ENCODE assay signal across 1 cellular context in the genomic region with DNA sequence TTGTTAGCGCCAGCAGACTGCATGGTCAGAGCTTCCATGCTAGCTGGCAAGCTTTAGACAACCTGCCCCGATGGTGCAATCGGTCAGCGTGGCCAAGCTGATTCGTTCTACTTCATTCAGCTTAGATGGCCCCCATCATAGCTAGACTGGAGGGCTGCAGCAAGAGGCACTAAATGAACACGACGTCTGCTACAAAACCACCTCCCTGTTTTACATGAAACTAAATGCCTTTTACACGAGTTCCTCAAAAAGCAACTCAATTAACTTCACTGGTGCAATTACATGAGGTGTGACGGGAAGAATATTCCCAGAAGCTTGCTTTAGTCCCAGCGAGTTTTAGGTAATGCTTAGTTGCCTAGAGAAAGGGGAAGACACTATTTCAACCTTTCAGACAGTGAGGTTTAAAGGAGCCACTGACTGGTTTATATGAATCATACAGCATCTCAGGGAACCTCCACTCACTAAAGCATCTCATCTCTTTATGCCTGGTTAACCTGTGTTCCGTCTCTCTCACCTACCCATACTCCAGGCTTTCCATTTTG.
TF ChIP-seq lines count a peak whose summit lies in the region.

No MANE protein-coding gene starts in this region.

TF ChIP-seq in H1, 55 proteins besides CTCF, POLR2A, EP300 and RAD21:
- TF ChIP-seq CBX8 (IDR thresholded peaks at IDR 0.05; ENCODE audit: borderline replicate concordance, low read depth, low read length) (no peak), KDM5A (IDR thresholded peaks at IDR 0.05; ENCODE audit: low read length) (no peak), EGR1 (IDR thresholded peaks at IDR 0.05; ENCODE audit: borderline replicate concordance, low read depth, low read length) (no peak), CEBPB (IDR thresholded peaks at IDR 0.05; ENCODE audit: low read depth, low read length) (no peak), POLR2AphosphoS5 (IDR thresholded peaks at IDR 0.05; ENCODE audit: low read depth, low read length) (no peak), BCL11A (IDR thresholded peaks at IDR 0.05; ENCODE audit: low read depth in 2 of 2, low read length in 2 of 2) (no peak), TAF1 (IDR thresholded peaks at IDR 0.05; ENCODE audit: low read depth, low read length) (no peak), RXRA (IDR thresholded peaks at IDR 0.05; ENCODE audit: insufficient read depth, low read depth, low read length) (no peak), PHF8 (conservative IDR thresholded peaks at IDR 0.05; ENCODE audit: low read depth, low read length) (no peak), YY1 (IDR thresholded peaks at IDR 0.05; ENCODE audit: low read depth, low read length) (no peak), JUN (IDR thresholded peaks at IDR 0.05; ENCODE audit: low read depth, low read length) (no peak), ATF2 (IDR thresholded peaks at IDR 0.05; ENCODE audit: low read length) (no peak), SIN3A (conservative IDR thresholded peaks at IDR 0.05 in 1 of 2, IDR thresholded peaks at IDR 0.05 in 1 of 2; ENCODE audit: low read depth in 1 of 2, low read length in 2 of 2) (no peak), NANOG (IDR thresholded peaks at IDR 0.05; ENCODE audit: insufficient read depth, low read depth, low read length, poor library complexity, severe bottlenecking) (no peak), CHD1 (IDR thresholded peaks at IDR 0.05; ENCODE audit: low read depth, low read length) (no peak)
- TF ChIP-seq, protein P1, sequence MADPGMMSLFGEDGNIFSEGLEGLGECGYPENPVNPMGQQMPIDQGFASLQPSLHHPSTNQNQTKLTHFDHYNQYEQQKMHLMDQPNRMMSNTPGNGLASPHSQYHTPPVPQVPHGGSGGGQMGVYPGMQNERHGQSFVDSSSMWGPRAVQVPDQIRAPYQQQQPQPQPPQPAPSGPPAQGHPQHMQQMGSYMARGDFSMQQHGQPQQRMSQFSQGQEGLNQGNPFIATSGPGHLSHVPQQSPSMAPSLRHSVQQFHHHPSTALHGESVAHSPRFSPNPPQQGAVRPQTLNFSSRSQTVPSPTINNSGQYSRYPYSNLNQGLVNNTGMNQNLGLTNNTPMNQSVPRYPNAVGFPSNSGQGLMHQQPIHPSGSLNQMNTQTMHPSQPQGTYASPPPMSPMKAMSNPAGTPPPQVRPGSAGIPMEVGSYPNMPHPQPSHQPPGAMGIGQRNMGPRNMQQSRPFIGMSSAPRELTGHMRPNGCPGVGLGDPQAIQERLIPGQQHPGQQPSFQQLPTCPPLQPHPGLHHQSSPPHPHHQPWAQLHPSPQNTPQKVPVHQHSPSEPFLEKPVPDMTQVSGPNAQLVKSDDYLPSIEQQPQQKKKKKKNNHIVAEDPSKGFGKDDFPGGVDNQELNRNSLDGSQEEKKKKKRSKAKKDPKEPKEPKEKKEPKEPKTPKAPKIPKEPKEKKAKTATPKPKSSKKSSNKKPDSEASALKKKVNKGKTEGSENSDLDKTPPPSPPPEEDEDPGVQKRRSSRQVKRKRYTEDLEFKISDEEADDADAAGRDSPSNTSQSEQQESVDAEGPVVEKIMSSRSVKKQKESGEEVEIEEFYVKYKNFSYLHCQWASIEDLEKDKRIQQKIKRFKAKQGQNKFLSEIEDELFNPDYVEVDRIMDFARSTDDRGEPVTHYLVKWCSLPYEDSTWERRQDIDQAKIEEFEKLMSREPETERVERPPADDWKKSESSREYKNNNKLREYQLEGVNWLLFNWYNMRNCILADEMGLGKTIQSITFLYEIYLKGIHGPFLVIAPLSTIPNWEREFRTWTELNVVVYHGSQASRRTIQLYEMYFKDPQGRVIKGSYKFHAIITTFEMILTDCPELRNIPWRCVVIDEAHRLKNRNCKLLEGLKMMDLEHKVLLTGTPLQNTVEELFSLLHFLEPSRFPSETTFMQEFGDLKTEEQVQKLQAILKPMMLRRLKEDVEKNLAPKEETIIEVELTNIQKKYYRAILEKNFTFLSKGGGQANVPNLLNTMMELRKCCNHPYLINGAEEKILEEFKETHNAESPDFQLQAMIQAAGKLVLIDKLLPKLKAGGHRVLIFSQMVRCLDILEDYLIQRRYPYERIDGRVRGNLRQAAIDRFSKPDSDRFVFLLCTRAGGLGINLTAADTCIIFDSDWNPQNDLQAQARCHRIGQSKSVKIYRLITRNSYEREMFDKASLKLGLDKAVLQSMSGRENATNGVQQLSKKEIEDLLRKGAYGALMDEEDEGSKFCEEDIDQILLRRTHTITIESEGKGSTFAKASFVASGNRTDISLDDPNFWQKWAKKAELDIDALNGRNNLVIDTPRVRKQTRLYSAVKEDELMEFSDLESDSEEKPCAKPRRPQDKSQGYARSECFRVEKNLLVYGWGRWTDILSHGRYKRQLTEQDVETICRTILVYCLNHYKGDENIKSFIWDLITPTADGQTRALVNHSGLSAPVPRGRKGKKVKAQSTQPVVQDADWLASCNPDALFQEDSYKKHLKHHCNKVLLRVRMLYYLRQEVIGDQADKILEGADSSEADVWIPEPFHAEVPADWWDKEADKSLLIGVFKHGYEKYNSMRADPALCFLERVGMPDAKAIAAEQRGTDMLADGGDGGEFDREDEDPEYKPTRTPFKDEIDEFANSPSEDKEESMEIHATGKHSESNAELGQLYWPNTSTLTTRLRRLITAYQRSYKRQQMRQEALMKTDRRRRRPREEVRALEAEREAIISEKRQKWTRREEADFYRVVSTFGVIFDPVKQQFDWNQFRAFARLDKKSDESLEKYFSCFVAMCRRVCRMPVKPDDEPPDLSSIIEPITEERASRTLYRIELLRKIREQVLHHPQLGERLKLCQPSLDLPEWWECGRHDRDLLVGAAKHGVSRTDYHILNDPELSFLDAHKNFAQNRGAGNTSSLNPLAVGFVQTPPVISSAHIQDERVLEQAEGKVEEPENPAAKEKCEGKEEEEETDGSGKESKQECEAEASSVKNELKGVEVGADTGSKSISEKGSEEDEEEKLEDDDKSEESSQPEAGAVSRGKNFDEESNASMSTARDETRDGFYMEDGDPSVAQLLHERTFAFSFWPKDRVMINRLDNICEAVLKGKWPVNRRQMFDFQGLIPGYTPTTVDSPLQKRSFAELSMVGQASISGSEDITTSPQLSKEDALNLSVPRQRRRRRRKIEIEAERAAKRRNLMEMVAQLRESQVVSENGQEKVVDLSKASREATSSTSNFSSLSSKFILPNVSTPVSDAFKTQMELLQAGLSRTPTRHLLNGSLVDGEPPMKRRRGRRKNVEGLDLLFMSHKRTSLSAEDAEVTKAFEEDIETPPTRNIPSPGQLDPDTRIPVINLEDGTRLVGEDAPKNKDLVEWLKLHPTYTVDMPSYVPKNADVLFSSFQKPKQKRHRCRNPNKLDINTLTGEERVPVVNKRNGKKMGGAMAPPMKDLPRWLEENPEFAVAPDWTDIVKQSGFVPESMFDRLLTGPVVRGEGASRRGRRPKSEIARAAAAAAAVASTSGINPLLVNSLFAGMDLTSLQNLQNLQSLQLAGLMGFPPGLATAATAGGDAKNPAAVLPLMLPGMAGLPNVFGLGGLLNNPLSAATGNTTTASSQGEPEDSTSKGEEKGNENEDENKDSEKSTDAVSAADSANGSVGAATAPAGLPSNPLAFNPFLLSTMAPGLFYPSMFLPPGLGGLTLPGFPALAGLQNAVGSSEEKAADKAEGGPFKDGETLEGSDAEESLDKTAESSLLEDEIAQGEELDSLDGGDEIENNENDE (IDR thresholded peaks at IDR 0.05; ENCODE audit: insufficient replicate concordance, low read length) = no peak
